27 cellular contexts compared by ENCODE assay signal in the genomic region with DNA sequence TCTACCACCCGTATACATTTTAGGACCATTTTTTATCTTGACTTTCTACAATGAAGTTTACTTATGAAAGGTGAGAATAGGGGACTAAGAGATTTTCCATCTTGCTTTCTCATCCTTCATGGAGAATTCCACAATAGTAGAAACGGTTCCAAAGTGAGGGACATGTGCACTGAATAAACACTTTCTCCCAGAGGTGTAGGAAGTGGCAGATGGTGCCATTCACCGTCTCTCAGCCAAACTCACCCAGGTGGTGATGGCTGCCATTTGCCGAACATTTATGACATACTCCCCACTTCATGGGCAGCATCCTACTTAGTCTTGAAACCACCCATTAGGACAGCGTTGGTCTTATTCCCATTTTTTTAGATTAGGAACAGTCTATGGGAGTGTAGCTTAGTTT.
"Had no signal": no experiment of that assay in that cellular context is flagged by ENCODE, and none has a peak within 500 bp of the region (broad histone marks: within the 10 kb centered on the region; RNA-seq: fewer than 3 reads in every experiment).

No MANE protein-coding gene starts in this region.

- H3K27me3 ChIP-seq: adrenal gland, body of pancreas, colonic mucosa, esophagus squamous epithelium, gastroesophageal sphincter, heart right ventricle had no signal

- DNase-seq: activated CD4-positive, alpha-beta memory T cell treated with anti-CD3 and anti-CD28 coated beads for 36 hours; activated CD4-positive, alpha-beta T cell treated with anti-CD3 and anti-CD28 coated beads for 36 hours; activated CD4-positive, alpha-beta T cell treated with anti-CD3 and anti-CD28 coated beads, Interleukin-2, amount 10 ng/mL, durations not matched to agents 24 days and 14 days; activated CD4-positive, CD25-positive, alpha-beta regulatory T cell; activated CD4-positive, CD25-positive, alpha-beta regulatory T cell treated with anti-CD3 and anti-CD28 coated beads, Interleukin-2, amount 50 U/mL, for 72 hours; activated CD8-positive, alpha-beta memory T cell treated with anti-CD3 and anti-CD28 coated beads, Interleukin-2, amount 10 ng/mL, durations not matched to agents 7 days and 5 days; activated CD8-positive, alpha-beta memory T cell treated with anti-CD3 and anti-CD28 coated beads, Interleukin-2, amount 50 U/mL, for 4 hours; activated CD8-positive, alpha-beta T cell treated with anti-CD3 and anti-CD28 coated beads, Interleukin-2, amount 10 ng/mL, durations not matched to agents 7 days and 5 days; activated effector memory CD4-positive, alpha-beta T cell treated with anti-CD3 and anti-CD28 coated beads, Interleukin-2, amount 50 U/mL, for 16 hours; activated naive CD4-positive, alpha-beta T cell treated with anti-CD3 and anti-CD28 coated beads for 36 hours; activated naive CD8-positive, alpha-beta T cell treated with anti-CD3 and anti-CD28 coated beads for 36 hours; activated naive CD8-positive, alpha-beta T cell treated with anti-CD3 and anti-CD28 coated beads, Interleukin-2, amount 50 U/mL, for 24 hours; activated T-cell treated with anti-CD3 and anti-CD28 coated beads, Interleukin-2, amount 50 U/mL, for 1 hour; activated T-cell treated with anti-CD3 and anti-CD28 coated beads, Interleukin-2, amount 50 U/mL, for 48 hours; adrenal gland; amygdala; aorta; body of pancreas; cerebellar nuclear complex; colonic mucosa; effector CD8-positive, alpha-beta T cell; esophagus squamous epithelium; foreskin melanocyte; heart right ventricle; T-helper 2 cell had no signal

- H3K27ac ChIP-seq: adrenal gland, body of pancreas, colonic mucosa, epithelial cell of prostate, esophagus squamous epithelium, gastroesophageal sphincter, heart right ventricle had no signal

- H3K4me3 ChIP-seq: adrenal gland, body of pancreas, colonic mucosa, esophagus squamous epithelium, gastroesophageal sphincter, heart right ventricle had no signal

- H3K4me1 ChIP-seq: adrenal gland, body of pancreas, colonic mucosa, esophagus squamous epithelium, heart right ventricle had no signal

- H3K36me3 ChIP-seq: adrenal gland, colonic mucosa, esophagus squamous epithelium, gastroesophageal sphincter, heart right ventricle had no signal

- H3K9me3 ChIP-seq: adrenal gland, body of pancreas, colonic mucosa, esophagus squamous epithelium, gastroesophageal sphincter, heart right ventricle had no signal
